In genomic region chr2:235094457-235094856, GRCh38 we compare ENCODE assay signal across 22 cellular contexts.
"Had no signal": no experiment of that assay in that cellular context is flagged by ENCODE, and none has a peak within 500 bp of the region (broad histone marks: within the 10 kb centered on the region; RNA-seq: fewer than 3 reads in every experiment).

No MANE protein-coding gene starts in this region.

- H3K27me3 ChIP-seq: left lung, right lobe of liver, tibial nerve, uterus had no signal

- H3K9me3 ChIP-seq: left lung, lower lobe of right lung, psoas muscle, right lobe of liver, tibial nerve, uterus had no signal

- H3K4me1 ChIP-seq: left lung, lower lobe of right lung, parathyroid adenoma, psoas muscle, right lobe of liver, tibial nerve, uterus had no signal

- DNase-seq: hippocampal formation; left colon; left lung; lower lobe of right lung; mammary epithelial cell; mesenchymal stem cell; naive thymus-derived CD8-positive, alpha-beta T cell; nucleus accumbens; psoas muscle; right lobe of liver; stimulated activated CD4-positive, alpha-beta T cell treated with anti-CD3 and anti-CD28 coated beads, Interleukin-1b, Interleukin-23, amount 100 ng/mL, for 48 hours; stimulated activated CD4-positive, alpha-beta T cell treated with anti-CD3 and anti-CD28 coated beads, Interleukin-2, amount 100 ng/mL, for 48 hours; stimulated activated CD4-positive, alpha-beta T cell treated with anti-CD3 and anti-CD28 coated beads, Interleukin-4, amount 100 ng/mL, for 4 hours; stimulated activated CD8-positive, alpha-beta memory T cell treated with anti-CD3 and anti-CD28 coated beads, Interleukin-4, amount 100 ng/mL, for 48 hours; stimulated activated naive CD4-positive, alpha-beta T cell treated with Interleukin-2 at 50 U/mL for 16 hours; stimulated activated naive CD8-positive, alpha-beta T cell treated with anti-CD3 and anti-CD28 coated beads, Interleukin-15, amount 100 ng/mL, for 72 hours; substantia nigra; uterus had no signal

- H3K27ac ChIP-seq: left lung, lower lobe of right lung, parathyroid adenoma, psoas muscle, right lobe of liver, tibial nerve, uterus had no signal

- H3K4me3 ChIP-seq: left lung, lower lobe of right lung, psoas muscle, right lobe of liver, smooth muscle cell, tibial nerve, uterus had no signal

- ATAC-seq: left colon; left lung; lower lobe of right lung; naive thymus-derived CD8-positive, alpha-beta T cell; psoas muscle; right lobe of liver; stimulated activated memory B cell treated with anti-CD40 and anti-IgM and Interleukin-4, amounts not matched to agents 10 μg/mL and 1 μg/mL and 100 μg/mL, for 72 hours; stimulated activated naive CD8-positive, alpha-beta T cell treated with anti-CD3 and anti-CD28 coated beads, Interleukin-15, amount 100 ng/mL, for 72 hours had no signal

- H3K36me3 ChIP-seq: left lung, lower lobe of right lung, right lobe of liver, tibial nerve, uterus had no signal
